ENCODE assay signal across 8 cellular contexts in the genomic region with DNA sequence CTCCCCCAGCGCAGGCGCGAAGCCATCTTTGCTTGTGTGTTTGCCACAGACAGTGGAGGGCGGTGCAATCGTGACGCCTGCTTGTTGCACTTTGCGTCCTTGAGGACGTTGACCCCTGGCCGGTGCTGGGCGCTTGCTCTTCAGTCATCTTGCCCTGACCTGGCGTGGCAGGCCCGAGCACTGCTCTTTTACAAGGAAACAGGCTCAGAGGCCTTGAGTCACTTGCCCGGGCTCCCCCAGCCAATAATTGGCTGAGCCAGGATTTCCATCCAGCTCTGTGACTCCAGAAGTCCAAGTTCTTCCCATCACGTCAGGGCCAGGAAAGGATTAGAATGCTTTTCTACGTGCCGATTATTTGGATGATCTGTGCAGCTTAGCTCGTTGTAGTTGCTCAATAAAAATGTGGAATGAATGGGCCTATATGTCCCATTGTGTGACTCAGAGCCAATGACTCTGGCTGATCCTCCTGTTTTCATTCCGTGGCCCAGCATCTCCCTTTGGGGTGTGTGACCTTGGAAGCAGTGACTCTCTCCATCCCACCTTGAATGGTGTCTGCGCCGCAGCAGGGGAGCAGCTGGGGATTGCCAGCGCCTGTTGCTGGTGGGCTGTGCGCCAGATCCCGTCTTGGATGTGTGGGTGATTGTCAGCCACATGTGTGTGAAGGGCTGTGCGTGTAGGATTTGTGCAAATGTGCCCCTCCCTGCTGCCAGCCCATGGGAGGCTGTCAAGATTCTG.
DNase-seq lines count a peak whose midpoint lies in the region; ATAC-seq and TF ChIP-seq lines count a peak whose summit lies in the region.

No MANE protein-coding gene starts in this region.

- 46 to 62% (median 48%) methylated on average over 24 of the region's 24 CpGs for WGBS in psoas muscle, 3 donors

- DNase-seq in ELR (ENCODE audit: low read depth) (peak; percentile 99), RWPE1 (ENCODE audit: low spot score) (peak; percentile 43), fibroblast of the aortic adventitia (ENCODE audit: low read depth) (peak; percentile 98), psoas muscle (peak; percentile 84 to 85), DMS79 treated with DMSO at 0.1 percent for 48 hours (lab: John Stamatoyannopoulos, UW) (no peak)

- peak overlapping the region; percentile 5 for H3K4me3 ChIP-seq in fibroblast of the aortic adventitia (ENCODE audit: low read depth, low read length)
- H3K4me3 ChIP-seq in psoas muscle = no peak overlapping the region

- ATAC-seq in psoas muscle = peak; percentile 39 to 59 (median 58)
- no peak for ATAC-seq in GM21737 (IDR thresholded peaks at IDR 0.05; ENCODE audit: unreplicated experiment)
- ATAC-seq in GM18909 (IDR thresholded peaks at IDR 0.05; ENCODE audit: poor library complexity, unreplicated experiment) = no peak
- no peak for ATAC-seq in GM19455 (IDR thresholded peaks at IDR 0.05; ENCODE audit: unreplicated experiment)

- no peaks in the 10 kb centered on the region for H3K27me3 ChIP-seq in psoas muscle (ENCODE audit: insufficient read depth in 3 of 3, low read length in 2 of 3)

- intact Hi-C loops in psoas muscle (cut with DNase I) = no loop called here

- CTCF ChIA-PET in RWPE1 (lab: Yijun Ruan, JAX) = interaction anchor here (0.6 kb wide), 1 partner anchor 328 kb away, joined by 5 read pairs; no protein-coding TSS in a partner anchor

- no peaks in the 10 kb centered on the region for H3K36me3 ChIP-seq in psoas muscle (ENCODE audit: insufficient read depth in 1 of 2, low read depth in 1 of 2)

- POLR2A ChIA-PET in RWPE1 (lab: Yijun Ruan, JAX; ENCODE audit: low non-redundant PET) = no interaction called here

- no peaks in the 10 kb centered on the region for H3K9me3 ChIP-seq in psoas muscle

- peaks cover 9% of the 10 kb centered on the region for H3K4me1 ChIP-seq in psoas muscle

- peak overlapping the region; percentile 90 for H3K27ac ChIP-seq in RWPE1
- H3K27ac ChIP-seq in psoas muscle = peak overlapping the region; percentile 58

- TF ChIP-seq CTCF in RWPE1 (conservative IDR thresholded peaks at IDR 0.05; ENCODE audit: low read depth) (no peak), fibroblast of the aortic adventitia (IDR thresholded peaks at IDR 0.05; ENCODE audit: insufficient read depth, low read length) (peak; percentile 6), psoas muscle (IDR thresholded peaks at IDR 0.05) (no peak)

Comparison
In these comparisons a context has a peak if more than half of its experiments do, and no peak if none do; other contexts are left out.
1. ATAC-seq: peak in psoas muscle (4 of 4); none in GM21737 (single experiment), GM18909 (single experiment) and GM19455 (single experiment).